ENCODE assay signal across 1 cellular context in genomic region chr14:54845616-54846015, GRCh38.
TF ChIP-seq lines count a peak whose summit lies in the region.

No MANE protein-coding gene starts in this region.

TF ChIP-seq in HepG2, 621 proteins besides CTCF, POLR2A, EP300 and RAD21 (continued from another document):
- TF ChIP-seq NR3C1 (CRISPR knock-in tag; IDR thresholded peaks at IDR 0.05), result no peak
- no peak for TF ChIP-seq MIER3 (CRISPR knock-in tag; IDR thresholded peaks at IDR 0.05; ENCODE audit: borderline replicate concordance)
